1 cellular context compared by ENCODE assay signal in genomic region chr1:201746156-201746555, GRCh38.
TF ChIP-seq lines count a peak whose summit lies in the region.

No MANE protein-coding gene starts in this region.

TF ChIP-seq in K562, 482 proteins besides CTCF, POLR2A, EP300 and RAD21 (continued from another document):
- TF ChIP-seq ZNF398 (CRISPR knock-in tag; IDR thresholded peaks at IDR 0.05) (no peak), GTF2B (IDR thresholded peaks at IDR 0.05; ENCODE audit: extremely low read depth, insufficient read length) (no peak), TCF7 (IDR thresholded peaks at IDR 0.05; ENCODE audit: borderline replicate concordance) (no peak), ZNF316 (IDR thresholded peaks at IDR 0.05) (peak; percentile 70), ADNP (tag; IDR thresholded peaks at IDR 0.05) (no peak)
